In the genomic region with DNA sequence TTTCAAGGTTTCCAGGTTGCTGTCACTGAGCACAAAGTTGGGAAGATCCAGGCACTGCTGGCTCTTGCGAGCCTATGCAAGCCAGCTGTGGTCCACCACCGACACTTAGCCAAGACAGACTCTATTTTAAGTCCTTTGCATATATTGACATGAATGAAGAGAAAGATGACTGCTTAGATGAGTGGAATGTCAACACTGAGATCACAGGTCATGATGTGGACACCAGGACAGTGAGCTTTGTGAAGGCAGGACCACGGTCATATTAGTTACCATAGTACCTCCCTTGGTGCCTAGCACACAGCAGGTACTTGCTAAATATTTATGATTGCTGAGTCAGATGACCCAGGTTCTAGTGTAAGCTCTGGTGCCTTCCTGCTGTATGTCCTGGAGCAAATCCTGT, we compare ENCODE assay signal across 35 cellular contexts.
"Had no signal": no experiment of that assay in that cellular context is flagged by ENCODE, and none has a peak within 500 bp of the region (broad histone marks: within the 10 kb centered on the region; RNA-seq: fewer than 3 reads in every experiment).

No MANE protein-coding gene starts in this region.

- H3K36me3 Mint-ChIP-seq: activated CD4-positive, alpha-beta memory T cell treated with anti-CD3 and anti-CD28 coated beads for 36 hours; activated CD8-positive, alpha-beta memory T cell treated with anti-CD3 and anti-CD28 coated beads, Interleukin-2, amount 10 ng/mL, durations not matched to agents 7 days and 5 days; activated naive CD4-positive, alpha-beta T cell treated with anti-CD3 and anti-CD28 coated beads, Interleukin-2, amount 50 U/mL, for 24 hours; T-cell had no signal

- H3K36me3 ChIP-seq: adrenal gland, esophagus muscularis mucosa, gastroesophageal sphincter, WERI-Rb-1 had no signal

- H3K27me3 ChIP-seq: adrenal gland, body of pancreas, esophagus muscularis mucosa, foreskin keratinocyte, gastroesophageal sphincter had no signal

- H3K4me3 ChIP-seq: adrenal gland, body of pancreas, esophagus muscularis mucosa, gastroesophageal sphincter had no signal

- H3K27ac Mint-ChIP-seq: activated B cell treated with CpG ODN at 0.5 μM for 24 hours; activated CD4-positive, alpha-beta memory T cell treated with anti-CD3 and anti-CD28 coated beads for 36 hours; activated CD4-positive, alpha-beta T cell treated with anti-CD3 and anti-CD28 coated beads, Interleukin-2, amount 10 ng/mL, durations not matched to agents 24 days and 14 days; activated CD8-positive, alpha-beta memory T cell treated with anti-CD3 and anti-CD28 coated beads, Interleukin-2, amount 10 ng/mL, durations not matched to agents 7 days and 5 days; activated CD8-positive, alpha-beta T cell treated with anti-CD3 and anti-CD28 coated beads, Interleukin-2, amount 10 ng/mL, durations not matched to agents 7 days and 5 days; activated naive CD4-positive, alpha-beta T cell treated with anti-CD3 and anti-CD28 coated beads for 36 hours; activated naive CD4-positive, alpha-beta T cell treated with anti-CD3 and anti-CD28 coated beads, Interleukin-2, amount 50 U/mL, for 24 hours; activated naive CD8-positive, alpha-beta T cell treated with anti-CD3 and anti-CD28 coated beads for 36 hours; activated naive CD8-positive, alpha-beta T cell treated with anti-CD3 and anti-CD28 coated beads, Interleukin-2, amount 50 U/mL, for 24 hours; activated T-helper 1 cell treated with anti-CD3 and anti-CD28 coated beads, Interleukin-12 subunit alpha, Interleukin-12 subunit beta, Interleukin-2, Interleukin-4 antibody, amounts not matched to agents 30 ng/mL and 10 ng/mL and 1 ng/mL, durations not matched to agents 14 hours and 24 hours and 36 hours; activated T-helper 2 cell treated with anti-CD3 and anti-CD28 coated beads, Interferon-gamma antibody, Interleukin-2, Interleukin-4, amounts not matched to agents 10 μg/mL and 5 μg/mL and 100 μg/mL, durations not matched to agents 14 hours and 24 hours and 36 hours; effector memory CD8-positive, alpha-beta T cell; T-cell; T-helper 1 cell treated with Interleukin-12 subunit alpha and Interleukin-12 subunit beta and Interleukin-4 antibody, amounts not matched to agents 30 μg/mL and 1 μg/mL, for 36 hours; T-helper 2 cell treated with Interferon-gamma antibody and Interleukin-4, amounts not matched to agents 5 μg/mL and 100 μg/mL, for 36 hours had no signal

- H3K4me3 Mint-ChIP-seq: activated B cell treated with CpG ODN at 0.5 μM for 24 hours; activated CD4-positive, alpha-beta memory T cell treated with anti-CD3 and anti-CD28 coated beads for 36 hours; activated CD4-positive, alpha-beta T cell treated with anti-CD3 and anti-CD28 coated beads, Interleukin-2, amount 10 ng/mL, durations not matched to agents 24 days and 14 days; activated CD8-positive, alpha-beta memory T cell treated with anti-CD3 and anti-CD28 coated beads, Interleukin-2, amount 10 ng/mL, durations not matched to agents 7 days and 5 days; activated CD8-positive, alpha-beta T cell treated with anti-CD3 and anti-CD28 coated beads, Interleukin-2, amount 10 ng/mL, durations not matched to agents 7 days and 5 days; activated naive CD4-positive, alpha-beta T cell treated with anti-CD3 and anti-CD28 coated beads for 36 hours; activated naive CD4-positive, alpha-beta T cell treated with anti-CD3 and anti-CD28 coated beads, Interleukin-2, amount 50 U/mL, for 24 hours; activated naive CD8-positive, alpha-beta T cell treated with anti-CD3 and anti-CD28 coated beads for 36 hours; activated naive CD8-positive, alpha-beta T cell treated with anti-CD3 and anti-CD28 coated beads, Interleukin-2, amount 50 U/mL, for 24 hours; activated T-helper 1 cell treated with anti-CD3 and anti-CD28 coated beads, Interleukin-12 subunit alpha, Interleukin-12 subunit beta, Interleukin-2, Interleukin-4 antibody, amounts not matched to agents 30 ng/mL and 10 ng/mL and 1 ng/mL, durations not matched to agents 14 hours and 24 hours and 36 hours; effector memory CD8-positive, alpha-beta T cell; T-cell; T-helper 1 cell treated with Interleukin-12 subunit alpha and Interleukin-12 subunit beta and Interleukin-4 antibody, amounts not matched to agents 30 μg/mL and 1 μg/mL, for 36 hours; T-helper 2 cell treated with Interferon-gamma antibody and Interleukin-4, amounts not matched to agents 5 μg/mL and 100 μg/mL, for 36 hours had no signal

- H3K4me1 Mint-ChIP-seq: activated B cell treated with CpG ODN at 0.5 μM for 24 hours; activated CD4-positive, alpha-beta T cell treated with anti-CD3 and anti-CD28 coated beads, Interleukin-2, amount 10 ng/mL, durations not matched to agents 24 days and 14 days; activated CD8-positive, alpha-beta memory T cell treated with anti-CD3 and anti-CD28 coated beads, Interleukin-2, amount 10 ng/mL, durations not matched to agents 7 days and 5 days; activated naive CD4-positive, alpha-beta T cell treated with anti-CD3 and anti-CD28 coated beads, Interleukin-2, amount 50 U/mL, for 24 hours; activated naive CD8-positive, alpha-beta T cell treated with anti-CD3 and anti-CD28 coated beads for 36 hours; activated naive CD8-positive, alpha-beta T cell treated with anti-CD3 and anti-CD28 coated beads, Interleukin-2, amount 50 U/mL, for 24 hours; T-cell had no signal

- H3K27ac ChIP-seq: adrenal gland, body of pancreas, esophagus muscularis mucosa, foreskin keratinocyte, gastroesophageal sphincter, WERI-Rb-1 had no signal

- H3K9me3 ChIP-seq: adrenal gland, body of pancreas, esophagus muscularis mucosa, gastroesophageal sphincter had no signal

- ATAC-seq: activated CD4-positive, CD25-positive, alpha-beta regulatory T cell treated with anti-CD3 and anti-CD28 coated beads, Interleukin-2, amount 50 U/mL, for 24 hours; activated CD8-positive, alpha-beta memory T cell treated with anti-CD3 and anti-CD28 coated beads, Interleukin-2, amount 10 ng/mL, durations not matched to agents 7 days and 5 days; activated CD8-positive, alpha-beta T cell treated with anti-CD3 and anti-CD28 coated beads, Interleukin-2, amount 10 ng/mL, durations not matched to agents 7 days and 5 days; activated naive CD8-positive, alpha-beta T cell treated with anti-CD3 and anti-CD28 coated beads, Interleukin-2, amount 50 U/mL, for 24 hours; body of pancreas; effector memory CD8-positive, alpha-beta T cell; foreskin keratinocyte; gastroesophageal sphincter; T-cell had no signal

- H3K9me3 Mint-ChIP-seq: activated B cell treated with CpG ODN at 0.5 μM for 24 hours; activated CD4-positive, alpha-beta memory T cell treated with anti-CD3 and anti-CD28 coated beads for 36 hours; activated CD4-positive, alpha-beta T cell treated with anti-CD3 and anti-CD28 coated beads, Interleukin-2, amount 10 ng/mL, durations not matched to agents 24 days and 14 days; activated naive CD4-positive, alpha-beta T cell treated with anti-CD3 and anti-CD28 coated beads for 36 hours; activated naive CD4-positive, alpha-beta T cell treated with anti-CD3 and anti-CD28 coated beads, Interleukin-2, amount 50 U/mL, for 24 hours; activated naive CD8-positive, alpha-beta T cell treated with anti-CD3 and anti-CD28 coated beads for 36 hours; activated naive CD8-positive, alpha-beta T cell treated with anti-CD3 and anti-CD28 coated beads, Interleukin-2, amount 50 U/mL, for 24 hours; activated T-helper 2 cell treated with anti-CD3 and anti-CD28 coated beads, Interferon-gamma antibody, Interleukin-2, Interleukin-4, amounts not matched to agents 10 μg/mL and 5 μg/mL and 100 μg/mL, durations not matched to agents 14 hours and 24 hours and 36 hours; effector memory CD8-positive, alpha-beta T cell; T-helper 1 cell treated with Interleukin-12 subunit alpha and Interleukin-12 subunit beta and Interleukin-4 antibody, amounts not matched to agents 30 μg/mL and 1 μg/mL, for 36 hours; T-helper 2 cell treated with Interferon-gamma antibody and Interleukin-4, amounts not matched to agents 5 μg/mL and 100 μg/mL, for 36 hours had no signal

- DNase-seq: activated B cell treated with CpG ODN at 0.5 μM for 24 hours; activated CD4-positive, alpha-beta memory T cell treated with anti-CD3 and anti-CD28 coated beads for 36 hours; activated CD4-positive, alpha-beta T cell treated with anti-CD3 and anti-CD28 coated beads, Interleukin-2, amount 10 ng/mL, durations not matched to agents 24 days and 14 days; activated CD8-positive, alpha-beta memory T cell treated with anti-CD3 and anti-CD28 coated beads, Interleukin-2, amount 10 ng/mL, durations not matched to agents 7 days and 5 days; activated CD8-positive, alpha-beta memory T cell treated with anti-CD3 and anti-CD28 coated beads, Interleukin-2, amount 50 U/mL, for 4 hours; activated CD8-positive, alpha-beta T cell treated with anti-CD3 and anti-CD28 coated beads, Interleukin-2, amount 10 ng/mL, durations not matched to agents 7 days and 5 days; activated effector memory CD4-positive, alpha-beta T cell treated with anti-CD3 and anti-CD28 coated beads, Interleukin-2, amount 50 U/mL, for 16 hours; activated naive CD4-positive, alpha-beta T cell treated with anti-CD3 and anti-CD28 coated beads for 36 hours; activated naive CD8-positive, alpha-beta T cell treated with anti-CD3 and anti-CD28 coated beads for 36 hours; activated naive CD8-positive, alpha-beta T cell treated with anti-CD3 and anti-CD28 coated beads, Interleukin-2, amount 50 U/mL, for 24 hours; activated T-cell treated with anti-CD3 and anti-CD28 coated beads, Interleukin-2, amount 50 U/mL, for 1 hour; activated T-cell treated with anti-CD3 and anti-CD28 coated beads, Interleukin-2, amount 50 U/mL, for 48 hours; adrenal gland; amygdala; aorta; body of pancreas; caudate nucleus; cortex of kidney; dermis blood vessel endothelial cell; effector CD4-positive, alpha-beta T cell; effector memory CD8-positive, alpha-beta T cell; erythroblast; foreskin keratinocyte; T-cell; T1000; WERI-Rb-1 had no signal

- H3K27me3 Mint-ChIP-seq: activated B cell treated with CpG ODN at 0.5 μM for 24 hours; activated CD4-positive, alpha-beta memory T cell treated with anti-CD3 and anti-CD28 coated beads for 36 hours; activated CD4-positive, alpha-beta T cell treated with anti-CD3 and anti-CD28 coated beads, Interleukin-2, amount 10 ng/mL, durations not matched to agents 24 days and 14 days; activated CD8-positive, alpha-beta memory T cell treated with anti-CD3 and anti-CD28 coated beads, Interleukin-2, amount 10 ng/mL, durations not matched to agents 7 days and 5 days; activated naive CD4-positive, alpha-beta T cell treated with anti-CD3 and anti-CD28 coated beads, Interleukin-2, amount 50 U/mL, for 24 hours; activated naive CD8-positive, alpha-beta T cell treated with anti-CD3 and anti-CD28 coated beads for 36 hours; activated naive CD8-positive, alpha-beta T cell treated with anti-CD3 and anti-CD28 coated beads, Interleukin-2, amount 50 U/mL, for 24 hours; effector memory CD8-positive, alpha-beta T cell; T-cell had no signal

- FAIRE-seq: colon had no signal

- H3K4me1 ChIP-seq: body of pancreas, foreskin keratinocyte had no signal
